8 cellular contexts compared by ENCODE assay signal in genomic region chr1:1889090-1889750, GRCh38. TPM values are rescaled to one million over a fixed set of nuclear protein-coding genes. Genes with fewer than 3 reads are reported as not detected.
A peak's percentile ranks its signal among the peaks of the same experiment; 100 is the strongest.
DNase-seq lines count a peak whose midpoint lies in the region; ATAC-seq, FAIRE-seq and TF ChIP-seq lines count a peak whose summit lies in the region.

No MANE protein-coding gene starts in this region.

- H3K9me1 ChIP-seq in K562 (ENCODE audit: control insufficient read depth, insufficient read depth, low read length): peaks cover 3% of the 10 kb centered on the region

- no peak for DNase-seq in HFFc6
- DNase-seq in K562 (ENCODE audit: extremely low read depth in 1 of 4, low spot score in 3 of 4): peak in 1 of 4 experiments; percentile 51
- no peak for DNase-seq in memory B cell (ENCODE audit: low spot score in 2 of 2)
- DNase-seq in NCI-H2107 (lab: John Stamatoyannopoulos, UW): no peak
- no peak for DNase-seq in urothelium cell line (ENCODE audit: low spot score)

- H2AFZ ChIP-seq in K562 (ENCODE audit: low read depth, low read length): no peak overlapping the region

- TF ChIP-seq EP300 in K562 (IDR thresholded peaks at IDR 0.05; ENCODE audit: low read length): no peak

- no peak for TF ChIP-seq CTCF in 22Rv1 (IDR thresholded peaks at IDR 0.05)
- TF ChIP-seq CTCF in HFFc6 (IDR thresholded peaks at IDR 0.05): no peak
- no peak for TF ChIP-seq CTCF in K562 (IDR thresholded peaks at IDR 0.05 in 2 of 3, conservative IDR thresholded peaks at IDR 0.05 in 1 of 3; ENCODE audit: insufficient read depth in 2 of 3, low read depth in 1 of 3, low read length in 3 of 3)

- H3K9me3 ChIP-seq in K562 (replicated peaks; ENCODE audit: control insufficient read depth, insufficient read depth, low read depth, low read length): no peaks in the 10 kb centered on the region

- no peak for ATAC-seq in K562
- ATAC-seq in memory B cell (ENCODE audit: low read depth): no peak
- no peak for ATAC-seq in GM18517 (IDR thresholded peaks at IDR 0.05; ENCODE audit: unreplicated experiment)
- no peak for ATAC-seq in GM21515 (IDR thresholded peaks at IDR 0.05; ENCODE audit: unreplicated experiment)

- peaks cover 1% of the 10 kb centered on the region for H3K27me3 Mint-ChIP-seq in HFFc6 (ENCODE audit: insufficient read depth)
- H3K27me3 Mint-ChIP-seq in memory B cell: no peaks in the 10 kb centered on the region

- H3K27ac ChIP-seq in 22Rv1: peak overlapping the region; percentile 76
- H3K27ac ChIP-seq in K562 (ENCODE audit: extremely low read depth, low read depth, low read length): peak overlapping the region; percentile 97

- CTCF ChIA-PET in K562 (lab: Yijun Ruan, JAX; ENCODE audit: low intra/inter-chr PET ratio): no interaction called here

- H3K4me3 Mint-ChIP-seq in HFFc6 (peak overlapping the region; percentile 95), memory B cell (peak overlapping the region; percentile 89)

- intact Hi-C loops in K562 (cut with micrococcal nuclease): no loop called here

- H3K4me3 ChIP-seq in K562: peak overlapping the region; percentile 85

- H3K4me1 Mint-ChIP-seq in HFFc6 (ENCODE audit: low read depth) (peaks cover 42% of the 10 kb centered on the region), memory B cell (peaks cover 31% of the 10 kb centered on the region)

- H3K9me3 Mint-ChIP-seq in HFFc6 (no peaks in the 10 kb centered on the region), memory B cell (no peaks in the 10 kb centered on the region)

- peak overlapping the region; percentile 86 for H3K27ac Mint-ChIP-seq in HFFc6
- H3K27ac Mint-ChIP-seq in memory B cell: peak overlapping the region; percentile 86

- FAIRE-seq in K562 (lab: Jason Lieb, UNC) (peak; percentile 6), urothelium cell line (lab: Jason Lieb, UNC) (no peak)

- peaks cover 17% of the 10 kb centered on the region for H3K36me3 ChIP-seq in K562 (ENCODE audit: control insufficient read depth, insufficient read depth, low read length)

- H3K4me1 ChIP-seq in K562 (replicated peaks in 1 of 2; ENCODE audit: control insufficient read depth in 2 of 2, insufficient read depth in 2 of 2, low read length in 2 of 2): peaks cover 25 to 54% of the 10 kb centered on the region in 2 experiments

- H3K9ac ChIP-seq in K562 (ENCODE audit: insufficient read depth in 1 of 2, low read depth in 2 of 2, low read length in 2 of 2): peak overlapping the region; percentile 93 to 100

- no peak for TF ChIP-seq POLR2A in K562 (conservative IDR thresholded peaks at IDR 0.05)

- POLR2A ChIA-PET in K562 (lab: Yijun Ruan, JAX): interaction anchor here (0.7 to 1.5 kb wide), 6 partner anchors 11 to 170 kb away, joined by 3 to 5 read pairs (median 3); no protein-coding TSS in a partner anchor

- 10% methylated on average over 9 of the region's 9 CpGs for whole genome bisulfite sequencing in K562 (ENCODE audit: insufficient coverage, low coverage, missing lambda C conversion rate)

- TF ChIP-seq RAD21 in K562 (CRISPR knock-in tag; conservative IDR thresholded peaks at IDR 0.05 in 1 of 2, IDR thresholded peaks at IDR 0.05 in 1 of 2): no peak

- H3K79me2 ChIP-seq in K562 (ENCODE audit: control insufficient read depth, insufficient read depth, low read length): peaks cover 70% of the 10 kb centered on the region

- H4K20me1 ChIP-seq in K562 (replicated peaks; ENCODE audit: control insufficient read depth, insufficient read depth, low read length): peaks cover 27% of the 10 kb centered on the region

- TSS peak; percentile 56 for BruUV-seq in K562 (replicated peaks; lab: Mats Ljungman, UMichigan)

- H3K36me3 Mint-ChIP-seq in HFFc6 (ENCODE audit: low read depth) (peaks cover 22% of the 10 kb centered on the region), memory B cell (peaks cover 2% of the 10 kb centered on the region)

- in situ Hi-C loops in K562 (cut with MboI): no loop called here

- H3K27me3 ChIP-seq in K562 (ENCODE audit: control insufficient read depth in 2 of 2, insufficient read depth in 2 of 2, low read length in 2 of 2): no peaks in the 10 kb centered on the region

- peak overlapping the region; percentile 84 for H3K4me2 ChIP-seq in K562 (ENCODE audit: insufficient read depth, low read length)

TF ChIP-seq in K562, 482 proteins besides CTCF, POLR2A, EP300 and RAD21 (continues in another document):
- no peak for TF ChIP-seq NR1H2 (CRISPR knock-in tag; IDR thresholded peaks at IDR 0.05)

RNA-seq across cellular contexts. Expression of gene GNB1, which starts 1.7 kb away (rescaled TPM):
- total RNA-seq in HFFc6 (2021; fragmentation: NEBNext Ultra II Directional; extraction: Animal tissue kit (Norgen Biotek cat#: 25700)): 100 to 1,000 TPM; 502 to 618 (median 574) TPM
- total RNA-seq in K562 (2011; cell fraction: chromatin; rRNA removed; ENCODE audit: low replicate concordance): 190 and 209 TPM in 2 replicates
- total RNA-seq in K562 (2011; cell fraction: nucleolus; rRNA removed): 83.4 and 90.4 TPM in 2 replicates
- 169 and 203 TPM in 2 replicates for total RNA-seq in K562 (2011; cell fraction: nucleoplasm; rRNA removed)
- total RNA-seq in K562 (2014; rRNA removed) (46.9 and 60.9 TPM in 2 replicates), K562 (2014; rRNA removed; fragmentation: Illumina TruSeq; extraction: Trizol) (113 and 114 TPM in 2 replicates), K562 (2015; rRNA removed; fragmentation: Illumina TruSeq; extraction: Trizol) (106 and 111 TPM in 2 replicates), K562 (2021) (289 and 309 TPM in 2 replicates)
- polyA plus RNA-seq in K562 (2011; rRNA removed) (240 and 308 TPM in 2 replicates), K562 (2014; fragmentation: Illumina TruSeq; extraction: Trizol) (293 and 388 TPM in 2 replicates), K562 (2014; fragmentation: Nextera tagmentation; extraction: Ambion mirVana) (10 to 100 TPM; 34.3 to 45.1 TPM), K562 (2014; rRNA removed) (147 and 159 TPM in 2 replicates)
- polyA plus RNA-seq in K562 (2011; cell fraction: cytosol; rRNA removed): 264 and 290 TPM in 2 replicates
- polyA plus RNA-seq in K562 (2011; cell fraction: nucleus; rRNA removed): 160 and 176 TPM in 2 replicates
- polyA plus RNA-seq in K562 (2012): 213 and 306 TPM in 2 replicates
- 343 and 352 TPM in 2 replicates for polyA minus RNA-seq in K562 (2011; rRNA and poly(A)+ RNA removed)
- 206 and 275 TPM in 2 replicates for polyA minus RNA-seq in K562 (2011; cell fraction: cytosol; rRNA and poly(A)+ RNA removed)
- 31.1 and 59.9 TPM in 2 replicates for polyA minus RNA-seq in K562 (2011; cell fraction: nucleus; rRNA and poly(A)+ RNA removed)

RNA-seq across cellular contexts. Expression of gene CALML6, which starts 25.8 kb away (rescaled TPM):
- under 1 TPM in 5 of 6 experiments, not detected in 1; 0.11 to 0.95 (median 0.48) TPM for total RNA-seq in HFFc6 (2021; fragmentation: NEBNext Ultra II Directional; extraction: Animal tissue kit (Norgen Biotek cat#: 25700))
- 0.56 and 0.69 TPM in 2 replicates for total RNA-seq in K562 (2011; cell fraction: chromatin; rRNA removed; ENCODE audit: low replicate concordance)
- total RNA-seq in K562 (2011; cell fraction: nucleolus; rRNA removed): 0.33 and 0.39 TPM in 2 replicates
- not detected in 2 replicates for total RNA-seq in K562 (2011; cell fraction: nucleoplasm; rRNA removed)
- not detected in 2 replicates for total RNA-seq in K562 (2014; rRNA removed)
- total RNA-seq in K562 (2014; rRNA removed; fragmentation: Illumina TruSeq; extraction: Trizol): not detected in 2 replicates
- total RNA-seq in K562 (2015; rRNA removed; fragmentation: Illumina TruSeq; extraction: Trizol): not detected in 2 replicates
- total RNA-seq in K562 (2021): not detected in 2 replicates
- polyA plus RNA-seq in K562 (2011; rRNA removed): 0.14 TPM in 1 of 2 replicates, not detected in the other
- polyA plus RNA-seq in K562 (2011; cell fraction: cytosol; rRNA removed): not detected in 2 replicates
- 0.10 and 0.68 TPM in 2 replicates for polyA plus RNA-seq in K562 (2011; cell fraction: nucleus; rRNA removed)
- 0.08 and 0.53 TPM in 2 replicates for polyA plus RNA-seq in K562 (2012)
- polyA plus RNA-seq in K562 (2014; fragmentation: Illumina TruSeq; extraction: Trizol): not detected in 2 replicates
- not detected for polyA plus RNA-seq in K562 (2014; fragmentation: Nextera tagmentation; extraction: Ambion mirVana)
- polyA plus RNA-seq in K562 (2014; rRNA removed): 0.16 TPM in 1 of 2 replicates, not detected in the other
- not detected in 2 replicates for polyA minus RNA-seq in K562 (2011; rRNA and poly(A)+ RNA removed)
- polyA minus RNA-seq in K562 (2011; cell fraction: cytosol; rRNA and poly(A)+ RNA removed): not detected in 2 replicates
- not detected in 2 replicates for polyA minus RNA-seq in K562 (2011; cell fraction: nucleus; rRNA and poly(A)+ RNA removed)

RNA-seq across cellular contexts. Expression of gene TMEM52, which starts 29.9 kb away (rescaled TPM):
- total RNA-seq in HFFc6 (2021; fragmentation: NEBNext Ultra II Directional; extraction: Animal tissue kit (Norgen Biotek cat#: 25700)): under 1 TPM in 3 of 6 experiments, not detected in 3; 0.21 to 0.38 (median 0.25) TPM
- 5.7 and 20.2 TPM in 2 replicates for total RNA-seq in K562 (2011; cell fraction: chromatin; rRNA removed; ENCODE audit: low replicate concordance)
- total RNA-seq in K562 (2011; cell fraction: nucleolus; rRNA removed): 23.0 and 23.7 TPM in 2 replicates
- 12.5 and 15.1 TPM in 2 replicates for total RNA-seq in K562 (2011; cell fraction: nucleoplasm; rRNA removed)
- total RNA-seq in K562 (2014; rRNA removed) (19.2 and 24.9 TPM in 2 replicates), K562 (2014; rRNA removed; fragmentation: Illumina TruSeq; extraction: Trizol) (1.9 and 4.3 TPM in 2 replicates), K562 (2015; rRNA removed; fragmentation: Illumina TruSeq; extraction: Trizol) (6.8 and 7.9 TPM in 2 replicates), K562 (2021) (21.5 and 22.5 TPM in 2 replicates)
- polyA plus RNA-seq in K562 (2011; rRNA removed) (6.8 and 10.6 TPM in 2 replicates), K562 (2014; fragmentation: Illumina TruSeq; extraction: Trizol) (14.1 and 18.1 TPM in 2 replicates), K562 (2014; fragmentation: Nextera tagmentation; extraction: Ambion mirVana) (1 to 10 TPM in 1 of 2 experiments, under 1 TPM in 1; 0.37 to 1.4 TPM), K562 (2014; rRNA removed) (15.3 and 17.2 TPM in 2 replicates)
- polyA plus RNA-seq in K562 (2011; cell fraction: cytosol; rRNA removed): 17.0 and 45.9 TPM in 2 replicates
- 31.9 and 53.9 TPM in 2 replicates for polyA plus RNA-seq in K562 (2011; cell fraction: nucleus; rRNA removed)
- polyA plus RNA-seq in K562 (2012): 8.9 and 9.5 TPM in 2 replicates
- polyA minus RNA-seq in K562 (2011; rRNA and poly(A)+ RNA removed): 2.1 and 3.8 TPM in 2 replicates
- 8.1 and 9.6 TPM in 2 replicates for polyA minus RNA-seq in K562 (2011; cell fraction: cytosol; rRNA and poly(A)+ RNA removed)
- polyA minus RNA-seq in K562 (2011; cell fraction: nucleus; rRNA and poly(A)+ RNA removed): 5.1 and 6.1 TPM in 2 replicates
